Comparison of ENCODE assay signal across 26 cellular contexts in genomic region chr16:57852189-57852588, GRCh38.
"Had no signal": no experiment of that assay in that cellular context is flagged by ENCODE, and none has a peak within 500 bp of the region (broad histone marks: within the 10 kb centered on the region; RNA-seq: fewer than 3 reads in every experiment).

No MANE protein-coding gene starts in this region.

- H3K4me1 ChIP-seq: colonic mucosa, esophagus muscularis mucosa, heart right ventricle, left lung, psoas muscle, suprapubic skin, transverse colon, upper lobe of right lung, uterus had no signal

- H3K9me3 ChIP-seq: colonic mucosa, left lung, psoas muscle, suprapubic skin, transverse colon, upper lobe of right lung had no signal

- H3K36me3 ChIP-seq: colonic mucosa, esophagus muscularis mucosa, heart right ventricle, left lung, suprapubic skin, transverse colon, upper lobe of right lung, uterus had no signal

- H3K27ac ChIP-seq: colonic mucosa, esophagus muscularis mucosa, heart right ventricle, left lung, psoas muscle, suprapubic skin, transverse colon, upper lobe of right lung, uterus had no signal

- DNase-seq: colonic mucosa; effector memory CD4-positive, alpha-beta T cell; foreskin melanocyte; glutamatergic neuron; heart right ventricle; hippocampal formation; left cardiac atrium; left lung; naive thymus-derived CD8-positive, alpha-beta T cell; nephron progenitor cell; nucleus accumbens; posterior cingulate gyrus; psoas muscle; right cardiac atrium; small intestine; stimulated activated CD4-positive, alpha-beta T cell treated with anti-CD3 and anti-CD28 coated beads, Interleukin-12 subunit alpha, Interleukin-12 subunit beta, amount 100 ng/mL, for 4 hours; stimulated activated CD4-positive, alpha-beta T cell treated with anti-CD3 and anti-CD28 coated beads, Interleukin-1b, Interleukin-23, amount 100 ng/mL, for 48 hours; stimulated activated CD4-positive, alpha-beta T cell treated with anti-CD3 and anti-CD28 coated beads, Interleukin-4, amount 100 ng/mL, for 1 hour; stimulated activated CD8-positive, alpha-beta memory T cell treated with anti-CD3 and anti-CD28 coated beads, Interleukin-4, amount 100 ng/mL, for 48 hours; stimulated activated naive CD4-positive, alpha-beta T cell; stimulated activated naive CD8-positive, alpha-beta T cell treated with anti-CD3 and anti-CD28 coated beads, Interleukin-15, amount 100 ng/mL, for 72 hours; transverse colon; upper lobe of right lung; uterus had no signal

- H3K27me3 ChIP-seq: colonic mucosa, esophagus muscularis mucosa, heart right ventricle, left lung, suprapubic skin, transverse colon, upper lobe of right lung, uterus had no signal

- ATAC-seq: heart right ventricle; left cardiac atrium; left lung; naive thymus-derived CD8-positive, alpha-beta T cell; psoas muscle; right cardiac atrium; stimulated activated naive CD8-positive, alpha-beta T cell treated with anti-CD3 and anti-CD28 coated beads, Interleukin-15, amount 100 ng/mL, for 72 hours; upper lobe of right lung had no signal

- H3K4me3 ChIP-seq: colonic mucosa, esophagus muscularis mucosa, heart right ventricle, left lung, psoas muscle, suprapubic skin, transverse colon, upper lobe of right lung, uterus had no signal
